Comparison of ENCODE assay signal across 28 cellular contexts in genomic region chr12:122128481-122128880, GRCh38. TPM values are rescaled to one million over a fixed set of nuclear protein-coding genes. Genes with fewer than 3 reads are reported as not detected.
"Had no signal": no experiment of that assay in that cellular context is flagged by ENCODE, and none has a peak within 500 bp of the region (broad histone marks: within the 10 kb centered on the region; RNA-seq: fewer than 3 reads in every experiment).

No MANE protein-coding gene starts in this region.

- ATAC-seq: HepG2, PC-3 had no signal

- H3K9me3 ChIP-seq: MG63, Peyer's patch, SJSA1 had no signal

- H3K27me3 ChIP-seq: MG63, Peyer's patch, SJSA1 had no signal

- H3K4me3 ChIP-seq: MG63, Peyer's patch, SJSA1, SK-N-MC had no signal

- DNase-seq: IMR-90, Karpas-422, KG1, MG63, NCI-H1092, NCI-H1105 treated with DMSO at 0.1 percent for 48 hours, NCI-H1417 treated with DMSO at 0.1 percent for 48 hours, NCI-H146, NCI-H1694 treated with DMSO at 0.1 percent for 48 hours, NCI-H1930, NCI-H2081, NCI-H2107, NCI-H226, NCI-H446, NCI-H510A, NCI-H524 treated with DMSO at 0.1 percent for 48 hours, NCI-H69, NCI-H774, PC-3, Peyer's patch, SIG-M5 had no signal

- H3K27ac ChIP-seq: Peyer's patch, SJSA1, SK-N-MC had no signal

RNA-seq across cellular contexts. Expression of gene IL31, which starts 45.5 kb away (rescaled TPM):
- total RNA-seq: HepG2, HT1080, IMR-90, OCI-LY7, PC-3, Peyer's patch, Right ventricle myocardium superior, RPMI7951, SJSA1 had no signal
- polyA plus RNA-seq: HepG2, IMR-90 had no signal

RNA-seq across cellular contexts. Expression of gene LRRC43, which starts 54.4 kb away (rescaled TPM):
- total RNA-seq: HepG2, HT1080, OCI-LY7, Peyer's patch, SJSA1 had no signal
- polyA plus RNA-seq: HepG2 had no signal
